12 cellular contexts compared by ENCODE assay signal in genomic region chr14:100827140-100827517, GRCh38. TPM values are rescaled to one million over a fixed set of nuclear protein-coding genes. Genes with fewer than 3 reads are reported as not detected.
DNase-seq lines count a peak whose midpoint lies in the region; ATAC-seq, FAIRE-seq and TF ChIP-seq lines count a peak whose summit lies in the region.
"Had no signal": no experiment of that assay in that cellular context is flagged by ENCODE, and none has a peak within 500 bp of the region (broad histone marks: within the 10 kb centered on the region; RNA-seq: fewer than 3 reads in every experiment).

No MANE protein-coding gene starts in this region.

- DNase-seq in A549 (ENCODE audit: low read depth in 1 of 2, low spot score in 1 of 2) (no peak), HCEC 1CT (peak; percentile 19), cardiac fibroblast (ENCODE audit: low read depth in 2 of 2) (peak; percentile 29 to 49), lower lobe of right lung (no peak), NCI-H748 (lab: John Stamatoyannopoulos, UW; ENCODE audit: unreplicated experiment) (no peak), HT-29 (ENCODE audit: low spot score) (no peak)
- DNase-seq in effector CD4-positive, alpha-beta T cell, result no peak
- no peak for DNase-seq in effector memory CD8-positive, alpha-beta T cell
- DNase-seq: activated T-cell treated with anti-CD3 and anti-CD28 coated beads, Interleukin-2, amount 50 U/mL, for 72 hours; naive B cell; NCI-H446 treated with DMSO at 0.1 percent for 48 hours had no signal

- no peak for TF ChIP-seq EP300 in A549 (IDR thresholded peaks at IDR 0.05)

- peak in 1 of 2 experiments; percentile 36; a peak in 3 of 5 replicates for TF ChIP-seq RAD21 in A549 (conservative IDR thresholded peaks at IDR 0.05 in 1 of 2, IDR thresholded peaks at IDR 0.05 in 1 of 2)

- peak in 1 of 2 experiments; percentile 11; a peak in 1 of 6 replicates for ATAC-seq in A549
- no peak for ATAC-seq in lower lobe of right lung
- ATAC-seq in effector memory CD8-positive, alpha-beta T cell (replicated peaks), result no peak
- ATAC-seq: activated T-cell treated with anti-CD3 and anti-CD28 coated beads, Interleukin-2, amount 50 U/mL, for 72 hours had no signal

- H3K9me3 ChIP-seq in A549, result peaks cover 5% of the 10 kb centered on the region; the same call in 1 of the 3 replicates
- H3K9me3 ChIP-seq in lower lobe of right lung, result no peaks in the 10 kb centered on the region

- CTCF ChIA-PET in A549 (lab: Yijun Ruan, JAX), result interaction anchor here (1.0 kb wide), 1 partner anchor 169 kb away, joined by 3 read pairs; no protein-coding TSS in a partner anchor

- no peak overlapping the region for H3K27ac Mint-ChIP-seq in effector memory CD8-positive, alpha-beta T cell
- H3K27ac Mint-ChIP-seq: activated T-cell treated with anti-CD3 and anti-CD28 coated beads, Interleukin-2, amount 50 U/mL, for 72 hours; naive B cell had no signal

- no peak for FAIRE-seq in A549 (lab: Jason Lieb, UNC)

- H3K4me2 ChIP-seq in A549, result peak overlapping the region; percentile 91

- intact Hi-C loops in lower lobe of right lung (cut with DNase I), result no loop called here

- TF ChIP-seq POLR2A in A549 (IDR thresholded peaks at IDR 0.05; ENCODE audit: low read length), result no peak

- POLR2A ChIA-PET in A549 (lab: Yijun Ruan, JAX), result interaction anchor here (1.4 kb wide), 1 partner anchor 134 kb away, joined by 4 read pairs; no protein-coding TSS in a partner anchor

- peaks cover 2 to 9% of the 10 kb centered on the region in 2 donors for H3K4me1 Mint-ChIP-seq in effector memory CD8-positive, alpha-beta T cell (ENCODE audit: low read depth in 2 of 2)

- TF ChIP-seq CTCF in A549 (IDR thresholded peaks at IDR 0.05) (peak; percentile 54), cardiac fibroblast (IDR thresholded peaks at IDR 0.05; ENCODE audit: low read depth, low read length) (peak; percentile 46), lower lobe of right lung (IDR thresholded peaks at IDR 0.05) (peak; percentile 26)

- H3K36me3 ChIP-seq in lower lobe of right lung, result no peaks in the 10 kb centered on the region

- H3K27me3 ChIP-seq in lower lobe of right lung (ENCODE audit: low read depth), result peaks cover 49% of the 10 kb centered on the region

- H3K4me3 Mint-ChIP-seq in effector memory CD8-positive, alpha-beta T cell, result no peak overlapping the region
- H3K4me3 Mint-ChIP-seq: activated T-cell treated with anti-CD3 and anti-CD28 coated beads, Interleukin-2, amount 50 U/mL, for 72 hours had no signal

- H3K27ac ChIP-seq in A549 (peak overlapping the region; percentile 60 to 78), lower lobe of right lung (no peak overlapping the region)

- WGBS in A549 (ENCODE audit: missing lambda C conversion rate), result 58% methylated on average over 18 of the region's 25 CpGs

- H3K36me3 Mint-ChIP-seq in effector memory CD8-positive, alpha-beta T cell (ENCODE audit: insufficient read depth), result no peaks in the 10 kb centered on the region

- H3K9me3 Mint-ChIP-seq in effector memory CD8-positive, alpha-beta T cell, result peaks cover 0 to 4% of the 10 kb centered on the region in 2 donors

- H3K27me3 Mint-ChIP-seq in effector memory CD8-positive, alpha-beta T cell, result peaks cover 63 to 87% of the 10 kb centered on the region in 2 donors

- H3K4me3 ChIP-seq in A549 (peak overlapping the region; percentile 47), cardiac fibroblast (replicated peaks in 1 of 2; ENCODE audit: low read depth in 2 of 2, low read length in 2 of 2) (peak overlapping the region; percentile 58 to 68), lower lobe of right lung (peak overlapping the region; percentile 33)

- no peaks in the 10 kb centered on the region for H3K4me1 ChIP-seq in A549
- no peaks in the 10 kb centered on the region for H3K4me1 ChIP-seq in lower lobe of right lung

TF ChIP-seq in A549, 52 proteins besides CTCF, POLR2A, EP300 and RAD21:
- no peak for TF ChIP-seq TP53 (CRISPR knock-in tag; IDR thresholded peaks at IDR 0.05)
- TF ChIP-seq HOXA7 (CRISPR knock-in tag; IDR thresholded peaks at IDR 0.05), result no peak
- peak; percentile 46 for TF ChIP-seq SMC3 (IDR thresholded peaks at IDR 0.05)

RNA-seq across cellular contexts. Expression of gene MEG3, which starts 1.2 kb away (rescaled TPM):
- polyA plus RNA-seq in A549 (2011; rRNA removed) (27.0 and 38.0 TPM in 2 replicates), A549 (2017; fragmentation: RNase III; extraction: RNeasy Plus Mini Kit Qiagen cat#74134 plus additional on column Dnase treatment) (56.7 to 66.4 TPM (median 57.8 TPM) in 3 replicates)
- 19.9 and 24.5 TPM in 2 replicates for polyA plus RNA-seq in A549 (2012; cell fraction: cytosol; rRNA removed)
- polyA plus RNA-seq in A549 (2012; cell fraction: nucleus; rRNA removed), result 367 and 439 TPM in 2 replicates
- polyA minus RNA-seq in A549 (2011; rRNA and poly(A)+ RNA removed), result 14.8 and 15.7 TPM in 2 replicates
- 16.6 TPM for total RNA-seq in lower lobe of right lung
- not detected in 2 replicates for total RNA-seq in HT-29 (2014; rRNA removed; shearing (Covaris generic))
- total RNA-seq: activated T-cell treated with anti-CD3 and anti-CD28 coated beads, Interleukin-2, amount 50 U/mL, for 72 hours; T-helper 2 cell treated with Interferon-gamma antibody and Interleukin-4, amounts not matched to agents 100 ng/mL and 5 ng/mL, for 36 hours had no signal

Comparison
In these comparisons a context has a peak if more than half of its experiments do, and no peak if none do; other contexts are left out.
1. DNase-seq: peak in HCEC 1CT (single experiment) and cardiac fibroblast (2 of 2); none in A549 (0 of 2), lower lobe of right lung (single experiment), NCI-H748 (single experiment), effector CD4-positive, alpha-beta T cell (single experiment), effector memory CD8-positive, alpha-beta T cell (0 of 3) and HT-29 (single experiment).
2. RNA of gene MEG3, which starts 1.2 kb away (total RNA-seq): 16.6 TPM in lower lobe of right lung (single experiment); not detected in HT-29; every median in the first group is over 10 times any median in the second.
3. Peak in every context shown above with its lines, with median percentiles within 50 percentile points of each other: H3K4me3 ChIP-seq and CTCF ChIP-seq.